Comparison of ENCODE assay signal across 17 cellular contexts in the genomic region with DNA sequence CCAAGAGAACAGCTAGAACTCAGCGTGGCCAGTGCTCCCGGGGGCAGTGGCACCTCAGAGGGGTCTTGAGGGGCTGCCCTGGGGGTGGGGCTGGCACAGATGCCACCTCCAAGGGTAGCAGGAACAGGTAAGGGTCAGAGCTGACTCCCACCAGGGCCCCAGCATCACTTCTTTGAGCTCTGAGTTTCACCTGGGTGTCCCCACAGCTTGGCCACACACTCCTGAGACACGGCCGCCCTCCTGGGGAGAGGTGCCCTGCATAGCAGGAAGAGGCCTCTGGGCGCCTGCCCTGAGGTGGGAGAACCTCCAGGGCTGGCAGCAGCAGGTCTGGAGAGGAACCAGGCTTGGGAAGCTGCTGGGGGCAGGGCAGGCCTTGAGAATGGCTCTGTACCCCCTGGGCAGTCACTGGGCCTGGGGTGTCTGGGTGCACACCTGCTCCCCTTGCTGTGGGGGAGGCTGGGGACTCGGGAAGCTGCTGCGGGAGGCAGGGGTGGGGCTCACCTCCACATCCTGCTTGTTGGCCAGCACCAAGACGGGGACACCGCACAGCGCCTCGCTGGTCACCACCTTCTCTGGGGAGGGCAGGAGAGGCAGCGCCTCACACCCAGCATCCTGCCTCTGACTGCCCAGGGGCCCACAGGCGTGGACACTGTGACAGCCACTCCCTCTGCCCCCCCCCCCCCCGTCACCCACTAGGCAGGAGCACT. TPM values are rescaled to one million over a fixed set of nuclear protein-coding genes. Genes with fewer than 3 reads are reported as not detected.
DNase-seq lines count a peak whose midpoint lies in the region; ATAC-seq, FAIRE-seq and TF ChIP-seq lines count a peak whose summit lies in the region.
"Had no signal": no experiment of that assay in that cellular context is flagged by ENCODE, and none has a peak within 500 bp of the region (broad histone marks: within the 10 kb centered on the region; RNA-seq: fewer than 3 reads in every experiment).

No MANE protein-coding gene starts in this region.

- peaks cover 19 to 52% of the 10 kb centered on the region in 2 donors for H3K4me1 Mint-ChIP-seq in stimulated activated naive B cell treated with anti-CD40 and anti-IgM and Interleukin-4, amounts not matched to agents 10 μg/mL and 1 μg/mL and 100 μg/mL, for 72 hours
- peaks cover under 1% of the 10 kb centered on the region for H3K4me1 Mint-ChIP-seq in progenitor cell of endocrine pancreas (ENCODE audit: low read depth)

- no peaks in the 10 kb centered on the region for H3K9me3 Mint-ChIP-seq in stimulated activated naive B cell treated with anti-CD40 and anti-IgM and Interleukin-4, amounts not matched to agents 10 μg/mL and 1 μg/mL and 100 μg/mL, for 72 hours
- H3K9me3 Mint-ChIP-seq in progenitor cell of endocrine pancreas (ENCODE audit: low read depth): no peaks in the 10 kb centered on the region
- H3K9me3 Mint-ChIP-seq: IgD-negative memory B cell, immature natural killer cell had no signal

- peak overlapping the region; percentile 14 for H3K27ac Mint-ChIP-seq in stimulated activated naive B cell treated with anti-CD40 and anti-IgM and Interleukin-4, amounts not matched to agents 10 μg/mL and 1 μg/mL and 100 μg/mL, for 72 hours
- H3K27ac Mint-ChIP-seq in progenitor cell of endocrine pancreas: no peak overlapping the region
- H3K27ac Mint-ChIP-seq: immature natural killer cell had no signal

- no peak overlapping the region for H3K4me3 Mint-ChIP-seq in stimulated activated naive B cell treated with anti-CD40 and anti-IgM and Interleukin-4, amounts not matched to agents 10 μg/mL and 1 μg/mL and 100 μg/mL, for 72 hours
- H3K4me3 Mint-ChIP-seq in progenitor cell of endocrine pancreas (ENCODE audit: low read depth): no peak overlapping the region
- H3K4me3 Mint-ChIP-seq: immature natural killer cell had no signal

- H3K27me3 Mint-ChIP-seq in stimulated activated naive B cell treated with anti-CD40 and anti-IgM and Interleukin-4, amounts not matched to agents 10 μg/mL and 1 μg/mL and 100 μg/mL, for 72 hours: no peaks in the 10 kb centered on the region
- H3K27me3 Mint-ChIP-seq in progenitor cell of endocrine pancreas: no peaks in the 10 kb centered on the region
- H3K27me3 Mint-ChIP-seq: IgD-negative memory B cell had no signal

- peak; percentile 2 for DNase-seq in activated gamma-delta T cell treated with Interleukin-2 at 50 U/mL for 16 hours
- no peak for DNase-seq in activated gamma-delta T cell (lab: John Stamatoyannopoulos, UW)
- DNase-seq in HuH-7 (ENCODE audit: low spot score): peak; percentile 10
- DNase-seq in frontal cortex (ENCODE audit: low spot score in 2 of 2): peak; percentile 12 to 13
- DNase-seq in stimulated activated naive B cell treated with anti-CD40 and anti-IgM and Interleukin-4, amounts not matched to agents 10 μg/mL and 1 μg/mL and 100 μg/mL, for 72 hours: no peak
- DNase-seq in amygdala (lab: John Stamatoyannopoulos, UW): no peak
- no peak for DNase-seq in NCI-H1417 (lab: John Stamatoyannopoulos, UW)
- DNase-seq in progenitor cell of endocrine pancreas (ENCODE audit: low spot score, unreplicated experiment): no peak
- DNase-seq: brain microvascular endothelial cell; DMS53; effector CD8-positive, alpha-beta T cell; foreskin fibroblast; immature natural killer cell; NCI-H1105 treated with DMSO at 0.1 percent for 48 hours; Peyer's patch had no signal

- peaks cover 15 to 36% of the 10 kb centered on the region in 2 donors for H3K36me3 Mint-ChIP-seq in stimulated activated naive B cell treated with anti-CD40 and anti-IgM and Interleukin-4, amounts not matched to agents 10 μg/mL and 1 μg/mL and 100 μg/mL, for 72 hours
- H3K36me3 Mint-ChIP-seq in progenitor cell of endocrine pancreas (ENCODE audit: insufficient read depth): peaks cover 4% of the 10 kb centered on the region
- H3K36me3 Mint-ChIP-seq: IgD-negative memory B cell had no signal

- no peak for FAIRE-seq in frontal cortex (lab: Jason Lieb, UNC)

- no peak for ATAC-seq in stimulated activated naive B cell treated with anti-CD40 and anti-IgM and Interleukin-4, amounts not matched to agents 10 μg/mL and 1 μg/mL and 100 μg/mL, for 72 hours (replicated peaks)

- no peak for TF ChIP-seq CTCF in progenitor cell of endocrine pancreas (IDR thresholded peaks at IDR 0.05; ENCODE audit: unreplicated experiment)

RNA-seq across cellular contexts. Expression of gene TNFRSF6B, which starts 5.0 kb away (rescaled TPM):
- total RNA-seq in frontal cortex: not detected
- total RNA-seq in progenitor cell of endocrine pancreas: not detected in 2 replicates
- total RNA-seq: T-helper 1 cell treated with Interleukin-12 subunit alpha and Interleukin-12 subunit beta and Interleukin-4 antibody, amounts not matched to agents 30 ng/mL and 1 ng/mL, for 36 hours had no signal

RNA-seq across cellular contexts. Expression of gene ARFRP1, which starts 6.3 kb away (rescaled TPM):
- total RNA-seq in frontal cortex (18.3 TPM), progenitor cell of endocrine pancreas (51.0 and 53.8 TPM in 2 replicates)

RNA-seq across cellular contexts. Expression of gene ZGPAT, which starts 6.4 kb away (rescaled TPM):
- total RNA-seq in frontal cortex: 6.5 TPM
- total RNA-seq in progenitor cell of endocrine pancreas: 38.5 and 39.0 TPM in 2 replicates

RNA-seq across cellular contexts. Expression of gene LIME1, which starts 35.0 kb away (rescaled TPM):
- total RNA-seq in frontal cortex: 4.9 TPM
- 17.2 and 21.0 TPM in 2 replicates for total RNA-seq in progenitor cell of endocrine pancreas

RNA-seq across cellular contexts. Expression of gene SLC2A4RG, which starts 38.1 kb away (rescaled TPM):
- total RNA-seq in frontal cortex (1.2 TPM), progenitor cell of endocrine pancreas (59.7 and 59.9 TPM in 2 replicates)

Comparison
In these comparisons a context has a peak if more than half of its experiments do, and no peak if none do; other contexts are left out.
1. DNase-seq: peak in activated gamma-delta T cell treated with Interleukin-2 at 50 U/mL for 16 hours (single experiment), HuH-7 (single experiment) and frontal cortex (2 of 2); none in activated gamma-delta T cell (single experiment), stimulated activated naive B cell treated with anti-CD40 and anti-IgM and Interleukin-4, amounts not matched to agents 10 μg/mL and 1 μg/mL and 100 μg/mL, for 72 hours (single experiment), amygdala (0 of 56), NCI-H1417 (0 of 3) and progenitor cell of endocrine pancreas (single experiment).